Comparison of ENCODE assay signal across 25 cellular contexts in the genomic region with DNA sequence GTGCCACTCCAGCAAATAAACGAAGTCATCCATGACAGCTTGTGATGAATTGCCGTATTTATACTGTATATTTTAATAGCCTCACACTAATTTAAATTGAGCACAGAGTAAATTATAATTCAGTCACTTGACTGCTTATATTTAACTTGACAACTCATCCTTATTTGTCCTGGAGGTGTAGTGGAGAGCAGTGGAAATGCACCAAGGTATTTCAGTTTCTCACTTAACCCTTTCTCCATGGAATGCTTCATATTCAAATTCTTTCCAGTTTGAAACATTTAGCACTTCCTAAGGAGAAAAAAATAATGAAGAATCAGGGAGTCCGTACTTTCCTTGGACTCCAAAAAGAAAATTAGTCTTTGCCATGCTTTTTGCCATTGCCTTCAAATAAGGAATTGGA.
DNase-seq lines count a peak whose midpoint lies in the region; ATAC-seq and TF ChIP-seq lines count a peak whose summit lies in the region.
"Had no signal": no experiment of that assay in that cellular context is flagged by ENCODE, and none has a peak within 500 bp of the region (broad histone marks: within the 10 kb centered on the region; RNA-seq: fewer than 3 reads in every experiment).

No MANE protein-coding gene starts in this region.

- no peaks in the 10 kb centered on the region for H3K9me3 ChIP-seq in HEK293 (ENCODE audit: control insufficient read depth, insufficient read depth, low read depth, low read length)
- H3K9me3 ChIP-seq: BLaER1, body of pancreas, tibial nerve had no signal

- H3K27ac ChIP-seq in C4-2B (no peak overlapping the region), HEK293 (ENCODE audit: extremely low read depth, low read depth, low read length) (no peak overlapping the region), caudate nucleus (ENCODE audit: low read depth, low read length) (no peak overlapping the region)
- H3K27ac ChIP-seq: BLaER1, body of pancreas, GM23248, HL-60, SJCRH30, tibial nerve had no signal

- CTCF ChIA-PET in HEK293 (lab: Yijun Ruan, JAX) = no interaction called here

- peaks cover 3% of the 10 kb centered on the region for H3K27me3 Mint-ChIP-seq in nephron progenitor cell (ENCODE audit: low read depth, poor library complexity)
- H3K27me3 Mint-ChIP-seq: activated CD8-positive, alpha-beta T cell treated with anti-CD3 and anti-CD28 coated beads for 36 hours had no signal

- peak overlapping the region; percentile 33 for H3K4me3 Mint-ChIP-seq in nephron progenitor cell
- H3K4me3 Mint-ChIP-seq: activated CD8-positive, alpha-beta T cell treated with anti-CD3 and anti-CD28 coated beads for 36 hours; mesothelial cell of epicardium; stimulated activated effector memory CD8-positive, alpha-beta T cell treated with anti-CD3 and anti-CD28 coated beads, Interleukin-12 subunit alpha, Interleukin-12 subunit beta, amount 100 ng/mL, for 72 hours had no signal

- H3K27ac Mint-ChIP-seq in nephron progenitor cell = no peak overlapping the region
- H3K27ac Mint-ChIP-seq: activated CD8-positive, alpha-beta T cell treated with anti-CD3 and anti-CD28 coated beads for 36 hours; mesothelial cell of epicardium; stimulated activated effector memory CD8-positive, alpha-beta T cell treated with anti-CD3 and anti-CD28 coated beads, Interleukin-12 subunit alpha, Interleukin-12 subunit beta, amount 100 ng/mL, for 72 hours had no signal

- peaks cover 62% of the 10 kb centered on the region for H3K4me1 Mint-ChIP-seq in nephron progenitor cell
- H3K4me1 Mint-ChIP-seq: stimulated activated effector memory CD8-positive, alpha-beta T cell treated with anti-CD3 and anti-CD28 coated beads, Interleukin-12 subunit alpha, Interleukin-12 subunit beta, amount 100 ng/mL, for 72 hours had no signal

- DNase-seq in NCI-H69 (lab: John Stamatoyannopoulos, UW) (peak; percentile 74), nephron progenitor cell (no peak), caudate nucleus (lab: John Stamatoyannopoulos, UW) (no peak)
- DNase-seq: activated CD8-positive, alpha-beta memory T cell treated with anti-CD3 and anti-CD28 coated beads, Interleukin-2, amount 50 U/mL, for 48 hours; activated CD8-positive, alpha-beta T cell treated with anti-CD3 and anti-CD28 coated beads for 36 hours; activated naive CD4-positive, alpha-beta T cell treated with anti-CD3 and anti-CD28 coated beads, Interleukin-2, amount 50 U/mL, for 16 hours; body of pancreas; dermis blood vessel endothelial cell; GF-D8; GM23248; NCI-H1694 treated with DMSO at 0.1 percent for 48 hours; nucleus accumbens; RPMI8226; SJCRH30; SW 1271 had no signal

- H3K9me3 Mint-ChIP-seq in nephron progenitor cell = peaks cover 18% of the 10 kb centered on the region
- H3K9me3 Mint-ChIP-seq: activated CD8-positive, alpha-beta T cell treated with anti-CD3 and anti-CD28 coated beads for 36 hours; stimulated activated effector memory CD8-positive, alpha-beta T cell treated with anti-CD3 and anti-CD28 coated beads, Interleukin-12 subunit alpha, Interleukin-12 subunit beta, amount 100 ng/mL, for 72 hours had no signal

- H3K4me3 ChIP-seq in HEK293 (ENCODE audit: low read depth, low read length) = no peak overlapping the region
- H3K4me3 ChIP-seq: BLaER1, body of pancreas, GM23248, SJCRH30, tibial nerve had no signal

- peaks cover 11% of the 10 kb centered on the region for H3K4me1 ChIP-seq in HEK293 (ENCODE audit: control insufficient read depth, insufficient read depth, low read length)
- H3K4me1 ChIP-seq: body of pancreas, SJCRH30, tibial nerve had no signal

- POLR2A ChIA-PET in HEK293 (lab: Yijun Ruan, JAX) = no interaction called here

- ATAC-seq in GM18519 (IDR thresholded peaks at IDR 0.05; ENCODE audit: low FRiP score, unreplicated experiment) (no peak), HG02678 (IDR thresholded peaks at IDR 0.05; ENCODE audit: unreplicated experiment) (no peak)
- ATAC-seq: activated CD8-positive, alpha-beta T cell treated with anti-CD3 and anti-CD28 coated beads for 36 hours; body of pancreas; esophagus mucosa; stimulated activated effector memory CD8-positive, alpha-beta T cell treated with anti-CD3 and anti-CD28 coated beads, Interleukin-12 subunit alpha, Interleukin-12 subunit beta, amount 100 ng/mL, for 72 hours had no signal

- H3K36me3 Mint-ChIP-seq in nephron progenitor cell (ENCODE audit: low read depth) = peaks cover 47% of the 10 kb centered on the region

- TF ChIP-seq CTCF in C4-2B (conservative IDR thresholded peaks at IDR 0.05) (peak; percentile 22; the same call in 1 of the 2 replicates), HEK293 (tag by site-specific recombination; IDR thresholded peaks at IDR 0.05) (no peak), nephron progenitor cell (IDR thresholded peaks at IDR 0.05) (peak; percentile 22)

- H3K36me3 ChIP-seq in HEK293 (ENCODE audit: control insufficient read depth in 2 of 2, insufficient read depth in 1 of 2, low read length in 2 of 2) = no peaks in the 10 kb centered on the region; a peak in 1 of 3 replicates
- H3K36me3 ChIP-seq: SJCRH30 had no signal

TF ChIP-seq in HEK293, 187 proteins besides CTCF, POLR2A, EP300 and RAD21:
- TF ChIP-seq ZNF664 (tag by site-specific recombination; IDR thresholded peaks at IDR 0.05) (0 out of 2 replicates have a peak, but pooled peaks have one; percentile 9), ZNF544 (tag by site-specific recombination; IDR thresholded peaks at IDR 0.05) (no peak), ZNF701 (tag by site-specific recombination; IDR thresholded peaks at IDR 0.05) (no peak)
